ENCODE assay signal across 8 cellular contexts in genomic region chr18:12744103-12744502, GRCh38. TPM values are rescaled to one million over a fixed set of nuclear protein-coding genes. Genes with fewer than 3 reads are reported as not detected.
DNase-seq lines count a peak whose midpoint lies in the region; ATAC-seq and TF ChIP-seq lines count a peak whose summit lies in the region.

No MANE protein-coding gene starts in this region.

- no peaks in the 10 kb centered on the region for H3K4me1 ChIP-seq in CD4-positive, alpha-beta memory T cell (ENCODE audit: insufficient read depth, low read length)
- peaks cover 34% of the 10 kb centered on the region for H3K4me1 ChIP-seq in PC-9 (replicated peaks; ENCODE audit: insufficient read depth)
- no peaks in the 10 kb centered on the region for H3K4me1 ChIP-seq in endodermal cell (ENCODE audit: control insufficient read depth, insufficient read depth, low read length)

- no peak overlapping the region for H3K27ac ChIP-seq in CD4-positive, alpha-beta memory T cell (ENCODE audit: low read depth, low read length)
- H3K27ac ChIP-seq in PC-9 (no peak overlapping the region), endodermal cell (ENCODE audit: low read depth, low read length) (no peak overlapping the region)

- peaks cover 0 to 2% (median 0%) of the 10 kb centered on the region in 4 donors for H3K4me1 Mint-ChIP-seq in CD4-positive, alpha-beta memory T cell
- H3K4me1 Mint-ChIP-seq in endodermal cell, result no peaks in the 10 kb centered on the region
- peaks cover 0 to 1% of the 10 kb centered on the region in 2 donors for H3K4me1 Mint-ChIP-seq in natural killer cell

- TF ChIP-seq CTCF in PC-9 (conservative IDR thresholded peaks at IDR 0.05) (peak; percentile 68), endodermal cell (conservative IDR thresholded peaks at IDR 0.05) (peak; percentile 67), natural killer cell (IDR thresholded peaks at IDR 0.05) (peak; percentile 67)

- H3F3A ChIP-seq in PC-9 (ENCODE audit: insufficient read depth, low read depth), result peaks cover 33% of the 10 kb centered on the region

- H3K27me3 Mint-ChIP-seq in CD4-positive, alpha-beta memory T cell, result no peaks in the 10 kb centered on the region
- H3K27me3 Mint-ChIP-seq in endodermal cell (ENCODE audit: insufficient read depth) (no peaks in the 10 kb centered on the region), natural killer cell (ENCODE audit: low read depth in 2 of 2) (peaks cover 0 to under 1% of the 10 kb centered on the region in 2 donors)

- POLR2A ChIA-PET in CD4-positive, alpha-beta memory T cell (lab: Charles Lee; ENCODE audit: partially characterized antibody), result interaction anchor here (1.2 kb wide), 1 partner anchor 140 kb away, joined by 3 read pairs; the partner anchor contains the start of gene PTPN2
- POLR2A ChIA-PET in PC-9 (lab: Charles Lee; ENCODE audit: unreplicated experiment), result interaction anchor here (0.6 kb wide), 1 partner anchor 141 kb away, joined by 3 read pairs; no protein-coding TSS in a partner anchor
- POLR2A ChIA-PET in HEK293T (lab: Yijun Ruan, JAX), result no interaction called here

- no peaks in the 10 kb centered on the region for H3K79me2 ChIP-seq in PC-9 (ENCODE audit: low read depth)

- H3K27ac Mint-ChIP-seq in CD4-positive, alpha-beta memory T cell, result no peak overlapping the region
- H3K27ac Mint-ChIP-seq in endodermal cell (no peak overlapping the region), natural killer cell (no peak overlapping the region)

- no peaks in the 10 kb centered on the region for H3K9me3 ChIP-seq in CD4-positive, alpha-beta memory T cell (ENCODE audit: control insufficient read depth in 1 of 2, low read length in 2 of 2)
- H3K9me3 ChIP-seq in PC-9 (ENCODE audit: insufficient read depth, low read depth) (no peaks in the 10 kb centered on the region), endodermal cell (ENCODE audit: control insufficient read depth, low read length) (no peaks in the 10 kb centered on the region)

- no peaks in the 10 kb centered on the region for H3K36me3 Mint-ChIP-seq in CD4-positive, alpha-beta memory T cell
- H3K36me3 Mint-ChIP-seq in endodermal cell (ENCODE audit: low read depth) (no peaks in the 10 kb centered on the region), natural killer cell (no peaks in the 10 kb centered on the region)

- H3K9me2 ChIP-seq in PC-9 (ENCODE audit: insufficient read depth), result no peaks in the 10 kb centered on the region

- CTCF ChIA-PET in CD4-positive, alpha-beta memory T cell (lab: Charles Lee; ENCODE audit: partially characterized antibody), result interaction anchor here (0.8 to 10.5 kb wide), 9 partner anchors 14 to 415 kb away, joined by 4 to 115 read pairs (median 11); no protein-coding TSS in a partner anchor
- CTCF ChIA-PET in PC-9 (lab: Charles Lee), result interaction anchor here (0.5 to 2.5 kb wide), 6 partner anchors 41 to 415 kb away, joined by 3 to 14 read pairs (median 8); no protein-coding TSS in a partner anchor
- CTCF ChIA-PET in HEK293T (lab: Yijun Ruan, JAX), result no interaction called here

- H3K4me3 Mint-ChIP-seq in CD4-positive, alpha-beta memory T cell, result no peak overlapping the region
- no peak overlapping the region for H3K4me3 Mint-ChIP-seq in endodermal cell
- H3K4me3 Mint-ChIP-seq in natural killer cell, result no peak overlapping the region

- DNase-seq in CD4-positive, alpha-beta memory T cell, result peak in 4 of 5 donors; percentile 33 to 43 (median 36)
- peak; percentile 54 for DNase-seq in HPDE6-E6E7 (ENCODE audit: extremely low spot score)
- DNase-seq in PC-9, result peak in 1 of 2 experiments; percentile 54
- no peak for DNase-seq in endodermal cell
- no peak for DNase-seq in natural killer cell
- DNase-seq in C1 segment of cervical spinal cord (lab: John Stamatoyannopoulos, UW), result no peak
- no peak for DNase-seq in HEK293T (ENCODE audit: extremely low spot score)

- intact Hi-C loops in CD4-positive, alpha-beta memory T cell (cut with micrococcal nuclease), result loop anchor here (1.0 kb wide), 2 partner anchors 150 to 190 kb away; no protein-coding TSS in a partner anchor
- intact Hi-C loops in PC-9 (cut with micrococcal nuclease; ENCODE audit: unreplicated experiment) (loop anchor here (1.0 to 5.0 kb wide), 4 partner anchors 17 to 190 kb away; no protein-coding TSS in a partner anchor), natural killer cell (cut with micrococcal nuclease) (loop anchor here (1.0 kb wide), 2 partner anchors 150 to 190 kb away; no protein-coding TSS in a partner anchor)

- H3K9ac ChIP-seq in endodermal cell (ENCODE audit: extremely low read depth, low read length, poor library complexity, severe bottlenecking), result no peak overlapping the region

- H2AFZ ChIP-seq in PC-9, result no peak overlapping the region

- no peaks in the 10 kb centered on the region for H3K27me3 ChIP-seq in CD4-positive, alpha-beta memory T cell (ENCODE audit: insufficient read depth, low read length)
- H3K27me3 ChIP-seq in PC-9 (ENCODE audit: insufficient read depth, low read depth), result no peaks in the 10 kb centered on the region
- no peaks in the 10 kb centered on the region for H3K27me3 ChIP-seq in endodermal cell (ENCODE audit: control insufficient read depth, insufficient read depth, low read length, poor library complexity, severe bottlenecking)

- peak; percentile 56 to 88 (median 73) for ATAC-seq in natural killer cell
- ATAC-seq in GM19397 (IDR thresholded peaks at IDR 0.05; ENCODE audit: unreplicated experiment), result no peak

- H3K4me3 ChIP-seq in CD4-positive, alpha-beta memory T cell (ENCODE audit: low read length in 2 of 2), result no peak overlapping the region
- H3K4me3 ChIP-seq in PC-9 (no peak overlapping the region), endodermal cell (ENCODE audit: low read length) (no peak overlapping the region)

- H3K9me3 Mint-ChIP-seq in CD4-positive, alpha-beta memory T cell, result no peaks in the 10 kb centered on the region
- H3K9me3 Mint-ChIP-seq in endodermal cell, result no peaks in the 10 kb centered on the region
- no peaks in the 10 kb centered on the region for H3K9me3 Mint-ChIP-seq in natural killer cell

- H3K36me3 ChIP-seq in CD4-positive, alpha-beta memory T cell (ENCODE audit: insufficient read depth, low read length), result no peaks in the 10 kb centered on the region
- H3K36me3 ChIP-seq in PC-9 (ENCODE audit: low read depth) (no peaks in the 10 kb centered on the region), endodermal cell (ENCODE audit: control insufficient read depth, insufficient read depth, low read length) (no peaks in the 10 kb centered on the region)

- no peak overlapping the region for H3K4me2 ChIP-seq in PC-9

- no peaks in the 10 kb centered on the region for H4K20me1 ChIP-seq in PC-9 (ENCODE audit: insufficient read depth)

- no TSS peak for BruUV-seq in PC-9 (replicated peaks; lab: Mats Ljungman, UMichigan)

- WGBS in endodermal cell (ENCODE audit: insufficient coverage in 1 of 2, insufficient read length in 1 of 2), 2 experiments, result 0% methylated on average over 1 of the region's 2 CpGs; no CpG with 5 or more reads in 1 of the 2 experiments

TF ChIP-seq in HEK293T, 16 proteins besides CTCF, POLR2A, EP300 and RAD21:
- TF ChIP-seq TARDBP (IDR thresholded peaks at IDR 0.05) (no peak), ARNT (IDR thresholded peaks at IDR 0.05) (no peak)
TF ChIP-seq in HEK293T: peak in this region for 0.

RNA-seq across cellular contexts. Expression of gene PSMG2, which starts 41.3 kb away (rescaled TPM):
- total RNA-seq in CD4-positive, alpha-beta memory T cell, result 10 to 100 TPM; 59.7 to 62.0 TPM
- polyA plus RNA-seq in CD4-positive, alpha-beta memory T cell, result 100 to 1,000 TPM; 119 to 139 TPM
- 107 and 123 TPM in 2 replicates for total RNA-seq in PC-9 (2021)
- total RNA-seq in endodermal cell, result 10 to 100 TPM; 65.5 to 70.2 TPM
- 102 TPM for polyA plus RNA-seq in endodermal cell (2013, experiment 1 of 2)
- polyA plus RNA-seq in endodermal cell (2013, experiment 2 of 2), result 89.8 TPM
- total RNA-seq in natural killer cell, result 10 to 100 TPM; 56.7 to 63.4 (median 62.8) TPM

RNA-seq across cellular contexts. Expression of gene CEP76, which starts 41.6 kb away (rescaled TPM):
- 10 to 100 TPM in 1 of 2 experiments, 1 to 10 TPM in 1; 9.9 to 13.1 TPM for total RNA-seq in CD4-positive, alpha-beta memory T cell
- 1 to 10 TPM; 3.6 to 7.8 TPM for polyA plus RNA-seq in CD4-positive, alpha-beta memory T cell
- total RNA-seq in PC-9 (2021) (14.5 and 15.1 TPM in 2 replicates), endodermal cell (10 to 100 TPM; 17.8 to 19.2 TPM), natural killer cell (1 to 10 TPM; 6.4 to 9.8 (median 8.8) TPM)
- polyA plus RNA-seq in endodermal cell (2013, experiment 1 of 2), result 15.4 TPM
- polyA plus RNA-seq in endodermal cell (2013, experiment 2 of 2), result 14.3 TPM

Comparison
In these comparisons a context has a peak if more than half of its experiments do, and no peak if none do; other contexts are left out.
1. DNase-seq: peak in CD4-positive, alpha-beta memory T cell (4 of 5) and HPDE6-E6E7 (single experiment); none in endodermal cell (single experiment), natural killer cell (single experiment), C1 segment of cervical spinal cord (0 of 14) and HEK293T (single experiment).
2. Peak in every context shown above with its lines, with median percentiles within 50 percentile points of each other: CTCF ChIP-seq.